Comparison of ENCODE assay signal across 8 cellular contexts in genomic region chr14:77028384-77029246, GRCh38. TPM values are rescaled to one million over a fixed set of nuclear protein-coding genes. Genes with fewer than 3 reads are reported as not detected.
DNase-seq lines count a peak whose midpoint lies in the region; ATAC-seq and TF ChIP-seq lines count a peak whose summit lies in the region.

IRF2BPL (minus strand) TSS chr14:77028708; CDS start chr14:77027792, 916 bp downstream.

- peaks cover 10% of the 10 kb centered on the region for H3K36me3 ChIP-seq in WERI-Rb-1
- no peaks in the 10 kb centered on the region for H3K36me3 ChIP-seq in breast epithelium
- H3K36me3 ChIP-seq in iPS-20b (ENCODE audit: insufficient read depth, low read depth, low read length), result peaks cover 6% of the 10 kb centered on the region; the same call in 1 of the 2 replicates

- H3K4me1 ChIP-seq in breast epithelium (peaks cover 19 to 31% of the 10 kb centered on the region in 2 donors), iPS-20b (ENCODE audit: insufficient read depth, low read length) (peaks cover 32% of the 10 kb centered on the region)

- peak within 1 kb of the TSS; percentile 81 for H3K4me3 ChIP-seq in WERI-Rb-1 (ENCODE audit: low read depth, low read length)
- peak within 1 kb of the TSS; percentile 91 to 95 (median 94) for H3K4me3 ChIP-seq in breast epithelium
- peak within 1 kb of the TSS; percentile 76 for H3K4me3 ChIP-seq in iPS-20b (ENCODE audit: low read length)
- peak within 1 kb of the TSS; percentile 53 to 93 (median 79) for H3K4me3 ChIP-seq in skin epidermis

- in situ Hi-C loops in GM18951 (cut with MboI; ENCODE audit: low sequenced_read_pairs, unreplicated experiment), result no loop called here

- H3K27me3 ChIP-seq in WERI-Rb-1 (ENCODE audit: insufficient read depth, low read depth, severe bottlenecking), result no peaks in the 10 kb centered on the region
- no peaks in the 10 kb centered on the region for H3K27me3 ChIP-seq in breast epithelium
- peaks cover 6% of the 10 kb centered on the region for H3K27me3 ChIP-seq in iPS-20b (ENCODE audit: insufficient read depth, low read length)

- TF ChIP-seq POLR2A in GM18951 (IDR thresholded peaks at IDR 0.05; ENCODE audit: extremely low read depth, insufficient read depth, insufficient read length) (peak; percentile 97), breast epithelium (IDR thresholded peaks at IDR 0.05) (peak; percentile 74)

- H3K27ac ChIP-seq in WERI-Rb-1 (peak within 1 kb of the TSS; percentile 80), breast epithelium (peak within 1 kb of the TSS; percentile 99), iPS-20b (ENCODE audit: low read length) (peak within 1 kb of the TSS; percentile 100), skin epidermis (peak within 1 kb of the TSS; percentile 94 to 100 (median 99))

- DNase-seq in AG08396 (ENCODE audit: low spot score), result peak; percentile 98
- peak; percentile 97 for DNase-seq in NCI-H2227 treated with DMSO at 0.1 percent for 48 hours (lab: John Stamatoyannopoulos, UW)
- DNase-seq in WERI-Rb-1, result peak; percentile 98
- DNase-seq in breast epithelium (ENCODE audit: low spot score in 2 of 2), result peak; percentile 98 to 99

- intact Hi-C loops in breast epithelium (cut with DNase I; ENCODE audit: low total_unique reads), result loop anchor here (5.0 kb wide), 1 partner anchor 39 kb away; no protein-coding TSS in a partner anchor

- H3K9ac ChIP-seq in iPS-20b (ENCODE audit: low read depth, low read length), result peak within 1 kb of the TSS; percentile 88; the same call in 1 of the 2 replicates

- TF ChIP-seq CTCF in WERI-Rb-1 (IDR thresholded peaks at IDR 0.05; ENCODE audit: low read depth, low read length) (no peak), breast epithelium (IDR thresholded peaks at IDR 0.05) (peak in 1 of 3 donors; percentile 13)

- H3K9me3 ChIP-seq in WERI-Rb-1 (ENCODE audit: severe bottlenecking), result no peaks in the 10 kb centered on the region
- H3K9me3 ChIP-seq in breast epithelium, result no peaks in the 10 kb centered on the region
- no peaks in the 10 kb centered on the region for H3K9me3 ChIP-seq in iPS-20b (ENCODE audit: insufficient read depth, low read depth, low read length)

- peak; percentile 77 for ATAC-seq in HG03175 (IDR thresholded peaks at IDR 0.05; ENCODE audit: unreplicated experiment)

RNA-seq across cellular contexts. Expression of gene IRF2BPL, which starts in this region (rescaled TPM):
- total RNA-seq in breast epithelium, result 10 to 100 TPM; 39.5 to 76.5 (median 47.2) TPM

Comparison
In these comparisons a context has a peak if more than half of its experiments do, and no peak if none do; other contexts are left out.
1. Peak in every context shown above with its lines: DNase-seq, ATAC-seq, H3K4me3 ChIP-seq and H3K27ac ChIP-seq.